24 cellular contexts compared by ENCODE assay signal in genomic region chr7:50848203-50848602, GRCh38.
"Had no signal": no experiment of that assay in that cellular context is flagged by ENCODE, and none has a peak within 500 bp of the region (broad histone marks: within the 10 kb centered on the region; RNA-seq: fewer than 3 reads in every experiment).

No MANE protein-coding gene starts in this region.

- ATAC-seq: effector memory CD8-positive, alpha-beta T cell; esophagus mucosa; foreskin keratinocyte; gastrocnemius medialis; gastroesophageal sphincter; heart left ventricle; heart right ventricle had no signal

- DNase-seq: colonic mucosa; cortex of kidney; dermis blood vessel endothelial cell; dorsolateral prefrontal cortex; effector CD4-positive, alpha-beta T cell; effector CD8-positive, alpha-beta T cell; effector memory CD4-positive, alpha-beta T cell; effector memory CD8-positive, alpha-beta T cell; endodermal cell; erythroblast; esophagus squamous epithelium; foreskin fibroblast; foreskin keratinocyte; foreskin melanocyte; gastrocnemius medialis; glutamatergic neuron; head of caudate nucleus; heart left ventricle; heart right ventricle had no signal

- H3K36me3 ChIP-seq: colonic mucosa, esophagus muscularis mucosa, esophagus squamous epithelium, gastrocnemius medialis, gastroesophageal sphincter, heart left ventricle, heart right ventricle had no signal

- H3K27ac ChIP-seq: colonic mucosa, coronary artery, dorsolateral prefrontal cortex, epithelial cell of prostate, esophagus muscularis mucosa, esophagus squamous epithelium, foreskin keratinocyte, gastrocnemius medialis, gastroesophageal sphincter, heart left ventricle, heart right ventricle had no signal

- H3K4me1 ChIP-seq: colonic mucosa, esophagus muscularis mucosa, esophagus squamous epithelium, foreskin keratinocyte, gastrocnemius medialis, gastroesophageal sphincter had no signal

- H3K9me3 ChIP-seq: colonic mucosa, esophagus muscularis mucosa, esophagus squamous epithelium, gastrocnemius medialis, gastroesophageal sphincter, heart left ventricle, heart right ventricle had no signal

- H3K4me3 ChIP-seq: colonic mucosa, coronary artery, dorsolateral prefrontal cortex, esophagus muscularis mucosa, esophagus squamous epithelium, gastrocnemius medialis, gastroesophageal sphincter, heart left ventricle, heart right ventricle had no signal

- H3K27me3 ChIP-seq: colonic mucosa, dorsolateral prefrontal cortex, esophagus muscularis mucosa, esophagus squamous epithelium, gastrocnemius medialis, heart left ventricle, heart right ventricle had no signal
